In genomic region chr6:85402071-85402470, GRCh38 we compare ENCODE assay signal across 1 cellular context.
TF ChIP-seq lines count a peak whose summit lies in the region.

No MANE protein-coding gene starts in this region.

TF ChIP-seq in H1, 55 proteins besides CTCF, POLR2A, EP300 and RAD21 (continued from another document):
- TF ChIP-seq TCF12 (IDR thresholded peaks at IDR 0.05; ENCODE audit: low read depth, low read length), result no peak
- TF ChIP-seq, protein P1, sequence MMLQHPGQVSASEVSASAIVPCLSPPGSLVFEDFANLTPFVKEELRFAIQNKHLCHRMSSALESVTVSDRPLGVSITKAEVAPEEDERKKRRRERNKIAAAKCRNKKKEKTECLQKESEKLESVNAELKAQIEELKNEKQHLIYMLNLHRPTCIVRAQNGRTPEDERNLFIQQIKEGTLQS (IDR thresholded peaks at IDR 0.05; ENCODE audit: insufficient read depth, low read depth, low read length), result no peak
- no peak for TF ChIP-seq RFX5 (IDR thresholded peaks at IDR 0.05; ENCODE audit: borderline replicate concordance, low read depth, low read length)
TF ChIP-seq in H1: peak in this region for 0.
